29 cellular contexts compared by ENCODE assay signal in the genomic region with DNA sequence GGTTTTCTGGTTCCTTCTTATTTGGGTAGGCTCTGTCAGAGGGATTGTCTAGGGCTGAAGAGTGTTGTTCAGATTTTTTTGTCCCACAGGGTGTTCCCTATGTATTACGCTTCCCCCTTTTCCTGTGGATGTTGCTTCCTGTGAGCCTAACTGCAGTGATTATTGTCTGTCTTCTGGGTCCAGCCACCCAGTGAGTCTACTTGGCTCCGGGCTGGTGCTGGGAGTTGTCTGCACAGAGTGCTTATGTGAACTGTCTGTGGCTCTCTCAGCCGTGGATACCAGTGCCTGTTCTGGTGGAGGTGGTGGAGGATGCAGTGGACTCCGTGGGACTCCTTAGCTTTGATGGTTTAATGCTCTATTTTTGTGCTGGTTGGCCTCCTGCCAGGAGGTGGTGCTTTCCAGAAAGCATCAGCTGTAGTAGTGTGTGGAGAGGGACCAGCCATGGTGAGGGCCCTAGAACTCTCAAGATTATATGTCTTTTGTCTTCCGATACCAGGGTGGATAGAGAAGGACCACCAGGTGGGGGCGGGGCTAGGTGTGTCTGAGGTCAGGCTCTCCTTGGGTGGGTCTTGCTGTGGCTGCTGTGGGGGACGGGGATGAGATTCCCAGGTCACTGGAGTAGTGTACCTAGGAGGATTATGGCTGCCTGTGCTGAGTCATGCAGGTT. TPM values are rescaled to one million over a fixed set of nuclear protein-coding genes. Genes with fewer than 3 reads are reported as not detected.
DNase-seq lines count a peak whose midpoint lies in the region; ATAC-seq and TF ChIP-seq lines count a peak whose summit lies in the region.
"Had no signal": no experiment of that assay in that cellular context is flagged by ENCODE, and none has a peak within 500 bp of the region (broad histone marks: within the 10 kb centered on the region; RNA-seq: fewer than 3 reads in every experiment).

No MANE protein-coding gene starts in this region.

- no peak for TF ChIP-seq EP300 in SK-N-SH (IDR thresholded peaks at IDR 0.05; ENCODE audit: borderline replicate concordance in 1 of 2, low read depth in 1 of 2, low read length in 1 of 2)

- no peak overlapping the region for H3K4me3 ChIP-seq in CD4-positive, alpha-beta memory T cell (ENCODE audit: low read length in 2 of 2)
- H3K4me3 ChIP-seq in mucosa of descending colon (no peak overlapping the region), SK-N-SH (ENCODE audit: low read depth in 2 of 2, low read length in 1 of 2) (no peak overlapping the region), PC-3 (ENCODE audit: low read length) (no peak overlapping the region)
- H3K4me3 ChIP-seq: body of pancreas, esophagus squamous epithelium, gastrocnemius medialis, lung, SJSA1, skin epidermis, tibial artery had no signal

- no peaks in the 10 kb centered on the region for H3K27me3 ChIP-seq in CD4-positive, alpha-beta memory T cell (ENCODE audit: insufficient read depth, low read length)
- H3K27me3 ChIP-seq in SK-N-SH (ENCODE audit: insufficient read depth) (no peaks in the 10 kb centered on the region), PC-3 (ENCODE audit: low read length) (no peaks in the 10 kb centered on the region)
- H3K27me3 ChIP-seq: body of pancreas, esophagus squamous epithelium, gastrocnemius medialis, SJSA1, tibial artery had no signal

- H2AFZ ChIP-seq in SK-N-SH (ENCODE audit: low read depth) = no peak overlapping the region
- H2AFZ ChIP-seq in PC-3 (ENCODE audit: low read length) = no peak overlapping the region

- POLR2A ChIA-PET in CD4-positive, alpha-beta memory T cell (lab: Charles Lee; ENCODE audit: partially characterized antibody) = interaction anchor here (1.4 to 3.5 kb wide), 4 partner anchors 13 to 55 kb away, joined by 5 to 20 read pairs (median 18); a partner anchor contains a TSS
- POLR2A ChIA-PET in SK-N-SH (lab: Yijun Ruan, JAX) (no interaction called here), PC-3 (lab: Charles Lee; ENCODE audit: unreplicated experiment) (no interaction called here)

- H3K79me2 ChIP-seq in SK-N-SH (ENCODE audit: insufficient read depth) (peaks cover 3% of the 10 kb centered on the region; the same call in 1 of the 2 replicates), PC-3 (ENCODE audit: low read length) (0 out of 2 replicates have a peak, but pooled peaks cover 7% of the 10 kb centered on the region)

- H3K9ac ChIP-seq in SK-N-SH = no peak overlapping the region
- H3K9ac ChIP-seq in PC-3 (ENCODE audit: low read length) = no peak overlapping the region

- H3K9me2 ChIP-seq in SK-N-SH (no peaks in the 10 kb centered on the region), PC-3 (replicated peaks; ENCODE audit: low read length) (no peaks in the 10 kb centered on the region)

- H3K27me3 Mint-ChIP-seq in activated CD4-positive, alpha-beta T cell treated with anti-CD3 and anti-CD28 coated beads, Interleukin-2, amount 10 ng/mL, durations not matched to agents 24 days and 14 days = no peaks in the 10 kb centered on the region
- H3K27me3 Mint-ChIP-seq in CD4-positive, alpha-beta memory T cell = no peaks in the 10 kb centered on the region
- H3K27me3 Mint-ChIP-seq in activated T-helper 1 cell treated with anti-CD3 and anti-CD28 coated beads, Interleukin-12 subunit alpha, Interleukin-12 subunit beta, Interleukin-2, Interleukin-4 antibody, amounts not matched to agents 30 ng/mL and 10 ng/mL and 1 ng/mL, durations not matched to agents 14 hours and 24 hours and 36 hours (ENCODE audit: insufficient read depth) = no peaks in the 10 kb centered on the region

- intact Hi-C loops in activated CD4-positive, alpha-beta T cell treated with anti-CD3 and anti-CD28 coated beads, Interleukin-2, amount 10 ng/mL, durations not matched to agents 24 days and 14 days (cut with micrococcal nuclease) = no loop called here
- intact Hi-C loops in CD4-positive, alpha-beta memory T cell (cut with micrococcal nuclease) = no loop called here
- intact Hi-C loops in activated T-helper 1 cell treated with anti-CD3 and anti-CD28 coated beads, Interleukin-12 subunit alpha, Interleukin-12 subunit beta, Interleukin-2, Interleukin-4 antibody, amounts not matched to agents 30 ng/mL and 10 ng/mL and 1 ng/mL, durations not matched to agents 14 hours and 24 hours and 36 hours (cut with micrococcal nuclease) = no loop called here
- intact Hi-C loops in mucosa of descending colon (cut with DNase I, micrococcal nuclease) = no loop called here
- intact Hi-C loops in PC-3 (cut with micrococcal nuclease) = no loop called here

- peak overlapping the region; percentile 34 for H3K27ac Mint-ChIP-seq in activated CD4-positive, alpha-beta T cell treated with anti-CD3 and anti-CD28 coated beads, Interleukin-2, amount 10 ng/mL, durations not matched to agents 24 days and 14 days
- H3K27ac Mint-ChIP-seq in CD4-positive, alpha-beta memory T cell = peak overlapping the region; percentile 32 to 87 (median 82)
- H3K27ac Mint-ChIP-seq in activated T-helper 1 cell treated with anti-CD3 and anti-CD28 coated beads, Interleukin-12 subunit alpha, Interleukin-12 subunit beta, Interleukin-2, Interleukin-4 antibody, amounts not matched to agents 30 ng/mL and 10 ng/mL and 1 ng/mL, durations not matched to agents 14 hours and 24 hours and 36 hours = peak overlapping the region; percentile 14
- H3K27ac Mint-ChIP-seq: HFFc6; T-helper 1 cell treated with Interleukin-12 subunit alpha and Interleukin-12 subunit beta and Interleukin-4 antibody, amounts not matched to agents 30 μg/mL and 1 μg/mL, for 36 hours had no signal

- H3K4me3 Mint-ChIP-seq in activated CD4-positive, alpha-beta T cell treated with anti-CD3 and anti-CD28 coated beads, Interleukin-2, amount 10 ng/mL, durations not matched to agents 24 days and 14 days = no peak overlapping the region
- H3K4me3 Mint-ChIP-seq in CD4-positive, alpha-beta memory T cell = peak overlapping the region in 7 of 8 donors; percentile 13 to 69 (median 42)
- no peak overlapping the region for H3K4me3 Mint-ChIP-seq in activated T-helper 1 cell treated with anti-CD3 and anti-CD28 coated beads, Interleukin-12 subunit alpha, Interleukin-12 subunit beta, Interleukin-2, Interleukin-4 antibody, amounts not matched to agents 30 ng/mL and 10 ng/mL and 1 ng/mL, durations not matched to agents 14 hours and 24 hours and 36 hours
- H3K4me3 Mint-ChIP-seq: HFFc6; T-helper 1 cell treated with Interleukin-12 subunit alpha and Interleukin-12 subunit beta and Interleukin-4 antibody, amounts not matched to agents 30 μg/mL and 1 μg/mL, for 36 hours had no signal

- H3K4me1 Mint-ChIP-seq in activated CD4-positive, alpha-beta T cell treated with anti-CD3 and anti-CD28 coated beads, Interleukin-2, amount 10 ng/mL, durations not matched to agents 24 days and 14 days = peaks cover 57% of the 10 kb centered on the region
- peaks cover 60 to 74% (median 66%) of the 10 kb centered on the region in 4 donors for H3K4me1 Mint-ChIP-seq in CD4-positive, alpha-beta memory T cell
- peaks cover 62% of the 10 kb centered on the region for H3K4me1 Mint-ChIP-seq in activated T-helper 1 cell treated with anti-CD3 and anti-CD28 coated beads, Interleukin-12 subunit alpha, Interleukin-12 subunit beta, Interleukin-2, Interleukin-4 antibody, amounts not matched to agents 30 ng/mL and 10 ng/mL and 1 ng/mL, durations not matched to agents 14 hours and 24 hours and 36 hours (ENCODE audit: low read depth)

- 96% methylated on average over 4 of the region's 7 CpGs for WGBS in SK-N-SH (ENCODE audit: low lambda C conversion rate)

- H3K4me1 ChIP-seq in CD4-positive, alpha-beta memory T cell (ENCODE audit: insufficient read depth, low read length) = peaks cover 60% of the 10 kb centered on the region
- H3K4me1 ChIP-seq in mucosa of descending colon (ENCODE audit: low read depth) (peaks cover 5% of the 10 kb centered on the region), SK-N-SH (ENCODE audit: control insufficient read depth in 1 of 2, insufficient read depth in 2 of 2, low read depth in 1 of 2, low read length in 1 of 2) (no peaks in the 10 kb centered on the region), PC-3 (ENCODE audit: insufficient read depth, low read length) (no peaks in the 10 kb centered on the region)
- H3K4me1 ChIP-seq: body of pancreas, gastrocnemius medialis, SJSA1, tibial artery had no signal

- no peak for TF ChIP-seq RAD21 in SK-N-SH (IDR thresholded peaks at IDR 0.05; ENCODE audit: low read length)

- no peak for DNase-seq in activated CD4-positive, alpha-beta T cell treated with anti-CD3 and anti-CD28 coated beads, Interleukin-2, amount 10 ng/mL, durations not matched to agents 24 days and 14 days
- no peak for DNase-seq in activated CD4-positive, alpha-beta T cell treated with anti-CD3 and anti-CD28 coated beads, Interleukin-2, amount 50 U/mL, for 48 hours
- DNase-seq in CD4-positive, alpha-beta memory T cell = peak in 1 of 5 donors; percentile 27
- no peak for DNase-seq in activated T-helper 1 cell treated with anti-CD3 and anti-CD28 coated beads, Interleukin-12 subunit alpha, Interleukin-12 subunit beta, Interleukin-2, Interleukin-4 antibody, amounts not matched to agents 30 ng/mL and 10 ng/mL and 1 ng/mL, durations not matched to agents 14 hours and 24 hours and 36 hours (ENCODE audit: low spot score)
- DNase-seq in mucosa of descending colon (peak in 2 of 3 donors; percentile 21 to 35), SK-N-SH (no peak), PC-3 (no peak)
- no peak for DNase-seq in stimulated activated CD4-positive, alpha-beta T cell treated with anti-CD3 and anti-CD28 coated beads, Interleukin-4, amount 100 ng/mL, for 4 hours
- DNase-seq: activated CD4-positive, alpha-beta T cell treated with anti-CD3 and anti-CD28 coated beads, Interleukin-2, amount 50 U/mL, for 1 hour; activated naive CD4-positive, alpha-beta T cell treated with anti-CD3 and anti-CD28 coated beads, Interleukin-2, amount 50 U/mL, for 16 hours; AML-193; body of pancreas; effector memory CD4-positive, alpha-beta T cell; esophagus squamous epithelium; gastrocnemius medialis; HFFc6; islet precursor cell; Karpas-422; NCI-H187; NCI-H345; NK-92 treated with Interleukin-12 subunit alpha and Interleukin-12 subunit beta, amount 100 ng/mL, for 24 hours; stimulated activated CD4-positive, alpha-beta T cell treated with anti-CD3 and anti-CD28 coated beads, Interleukin-2, amount 100 ng/mL, for 24 hours; stimulated activated naive CD4-positive, alpha-beta T cell; tibial artery had no signal

- H3K4me2 ChIP-seq in SK-N-SH (no peak overlapping the region), PC-3 (ENCODE audit: low read length) (no peak overlapping the region)

- H4K20me1 ChIP-seq in SK-N-SH (ENCODE audit: insufficient read depth) = no peaks in the 10 kb centered on the region
- no peaks in the 10 kb centered on the region for H4K20me1 ChIP-seq in PC-3 (ENCODE audit: low read length)

- H3F3A ChIP-seq in SK-N-SH (replicated peaks; ENCODE audit: insufficient read depth) (peaks cover 9% of the 10 kb centered on the region), PC-3 (ENCODE audit: low read length, unreplicated experiment) (no peaks in the 10 kb centered on the region)

- H3K9me3 ChIP-seq in CD4-positive, alpha-beta memory T cell (ENCODE audit: control insufficient read depth in 1 of 2, low read length in 2 of 2) = no peaks in the 10 kb centered on the region
- H3K9me3 ChIP-seq in mucosa of descending colon (no peaks in the 10 kb centered on the region), SK-N-SH (no peaks in the 10 kb centered on the region), PC-3 (ENCODE audit: low read length) (no peaks in the 10 kb centered on the region)
- H3K9me3 ChIP-seq: body of pancreas, gastrocnemius medialis, SJSA1 had no signal

- no peak overlapping the region for H3K27ac ChIP-seq in CD4-positive, alpha-beta memory T cell (ENCODE audit: low read depth, low read length)
- H3K27ac ChIP-seq in SK-N-SH (ENCODE audit: low read depth in 2 of 2, low read length in 1 of 2) (no peak overlapping the region), PC-3 (ENCODE audit: low read length) (no peak overlapping the region)
- H3K27ac ChIP-seq: body of pancreas, esophagus squamous epithelium, gastrocnemius medialis, SJSA1, skin epidermis, tibial artery had no signal

- peaks cover 76% of the 10 kb centered on the region for H3K36me3 Mint-ChIP-seq in activated CD4-positive, alpha-beta T cell treated with anti-CD3 and anti-CD28 coated beads, Interleukin-2, amount 10 ng/mL, durations not matched to agents 24 days and 14 days (ENCODE audit: low read depth)
- H3K36me3 Mint-ChIP-seq in CD4-positive, alpha-beta memory T cell = peaks cover 68 to 75% of the 10 kb centered on the region in 2 donors
- H3K36me3 Mint-ChIP-seq in activated T-helper 1 cell treated with anti-CD3 and anti-CD28 coated beads, Interleukin-12 subunit alpha, Interleukin-12 subunit beta, Interleukin-2, Interleukin-4 antibody, amounts not matched to agents 30 ng/mL and 10 ng/mL and 1 ng/mL, durations not matched to agents 14 hours and 24 hours and 36 hours (ENCODE audit: low read depth) = peaks cover 67% of the 10 kb centered on the region

- ATAC-seq in mucosa of descending colon = peak; percentile 34
- ATAC-seq in PC-3 = no peak
- ATAC-seq: body of pancreas, gastrocnemius medialis, Panc1 had no signal

- H3K36me3 ChIP-seq in CD4-positive, alpha-beta memory T cell (ENCODE audit: insufficient read depth, low read length) = peaks cover 34% of the 10 kb centered on the region
- H3K36me3 ChIP-seq in mucosa of descending colon (ENCODE audit: low read depth) (no peaks in the 10 kb centered on the region), SK-N-SH (replicated peaks in 1 of 2; ENCODE audit: control insufficient read depth in 1 of 2, insufficient read depth in 2 of 2, low read length in 1 of 2) (peaks cover 27 to 44% of the 10 kb centered on the region in 2 experiments), PC-3 (ENCODE audit: low read depth, low read length) (peaks cover 33% of the 10 kb centered on the region)

- H3K9me3 Mint-ChIP-seq in activated CD4-positive, alpha-beta T cell treated with anti-CD3 and anti-CD28 coated beads, Interleukin-2, amount 10 ng/mL, durations not matched to agents 24 days and 14 days = peaks cover 31% of the 10 kb centered on the region
- H3K9me3 Mint-ChIP-seq in CD4-positive, alpha-beta memory T cell = peaks cover 0 to 6% (median 0%) of the 10 kb centered on the region in 8 donors
- H3K9me3 Mint-ChIP-seq in activated T-helper 1 cell treated with anti-CD3 and anti-CD28 coated beads, Interleukin-12 subunit alpha, Interleukin-12 subunit beta, Interleukin-2, Interleukin-4 antibody, amounts not matched to agents 30 ng/mL and 10 ng/mL and 1 ng/mL, durations not matched to agents 14 hours and 24 hours and 36 hours = peaks cover 27% of the 10 kb centered on the region
- H3K9me3 Mint-ChIP-seq: HFFc6 had no signal

- CTCF ChIA-PET in CD4-positive, alpha-beta memory T cell (lab: Charles Lee; ENCODE audit: partially characterized antibody) = interaction anchor here (1.0 to 1.2 kb wide), 3 partner anchors 15 to 54 kb away, joined by 3 to 4 read pairs (median 3); a partner anchor contains a TSS
- CTCF ChIA-PET in SK-N-SH (lab: Yijun Ruan, JAX) (interaction anchor here (1.0 kb wide), 1 partner anchor 14 kb away, joined by 3 read pairs; no protein-coding TSS in a partner anchor), PC-3 (lab: Charles Lee) (no interaction called here)

- TF ChIP-seq CTCF in mucosa of descending colon (IDR thresholded peaks at IDR 0.05) (no peak), SK-N-SH (IDR thresholded peaks at IDR 0.05) (no peak), PC-3 (conservative IDR thresholded peaks at IDR 0.05; ENCODE audit: low read depth, low read length) (no peak)

- BruUV-seq in PC-3 (replicated peaks; lab: Mats Ljungman, UMichigan) = no TSS peak

RNA-seq across cellular contexts. Expression of a gene that starts 53.8 kb away (rescaled TPM):
- total RNA-seq in activated CD4-positive, alpha-beta T cell treated with anti-CD3 and anti-CD28 coated beads, Interleukin-2, amount 10 ng/mL, durations not matched to agents 24 days and 14 days = 36.8 and 37.8 TPM in 2 replicates
- total RNA-seq in CD4-positive, alpha-beta memory T cell = 100 to 1,000 TPM in 1 of 2 experiments, 10 to 100 TPM in 1; 93.4 to 104 TPM
- polyA plus RNA-seq in CD4-positive, alpha-beta memory T cell = 10 to 100 TPM; 11.8 to 22.5 TPM
- 37.7 and 40.4 TPM in 2 replicates for total RNA-seq in activated T-helper 1 cell treated with anti-CD3 and anti-CD28 coated beads, Interleukin-12 subunit alpha, Interleukin-12 subunit beta, Interleukin-2, Interleukin-4 antibody, amounts not matched to agents 30 ng/mL and 10 ng/mL and 1 ng/mL, durations not matched to agents 14 hours and 24 hours and 36 hours
- total RNA-seq in mucosa of descending colon (10 to 100 TPM; 17.5 to 35.2 (median 25.5) TPM), PC-3 (2014; rRNA removed) (17.3 and 22.0 TPM in 2 replicates)
- 4.6 and 6.9 TPM in 2 replicates for polyA plus RNA-seq in SK-N-SH (2012; rRNA removed)
- 3.0 and 3.8 TPM in 2 replicates for polyA plus RNA-seq in SK-N-SH (2012; cell fraction: cytosol; rRNA removed)
- polyA plus RNA-seq in SK-N-SH (2012; cell fraction: nucleus; rRNA removed) = 13.5 and 24.7 TPM in 2 replicates

Comparison
In these comparisons a context has a peak if more than half of its experiments do, and no peak if none do; other contexts are left out.
1. DNase-seq: peak in mucosa of descending colon (2 of 3); none in activated CD4-positive, alpha-beta T cell treated with anti-CD3 and anti-CD28 coated beads, Interleukin-2, amount 10 ng/mL, durations not matched to agents 24 days and 14 days (single experiment), activated CD4-positive, alpha-beta T cell treated with anti-CD3 and anti-CD28 coated beads, Interleukin-2, amount 50 U/mL, for 48 hours (0 of 2), activated T-helper 1 cell treated with anti-CD3 and anti-CD28 coated beads, Interleukin-12 subunit alpha, Interleukin-12 subunit beta, Interleukin-2, Interleukin-4 antibody, amounts not matched to agents 30 ng/mL and 10 ng/mL and 1 ng/mL, durations not matched to agents 14 hours and 24 hours and 36 hours (single experiment), stimulated activated CD4-positive, alpha-beta T cell treated with anti-CD3 and anti-CD28 coated beads, Interleukin-4, amount 100 ng/mL, for 4 hours (0 of 2), SK-N-SH (single experiment) and PC-3 (single experiment).
2. H3K27ac Mint-ChIP-seq: peak in every context shown above with its lines; median percentile 82 in CD4-positive, alpha-beta memory T cell; 34 in activated CD4-positive, alpha-beta T cell treated with anti-CD3 and anti-CD28 coated beads, Interleukin-2, amount 10 ng/mL, durations not matched to agents 24 days and 14 days; 14 in activated T-helper 1 cell treated with anti-CD3 and anti-CD28 coated beads, Interleukin-12 subunit alpha, Interleukin-12 subunit beta, Interleukin-2, Interleukin-4 antibody, amounts not matched to agents 30 ng/mL and 10 ng/mL and 1 ng/mL, durations not matched to agents 14 hours and 24 hours and 36 hours.
3. H3K4me3 Mint-ChIP-seq: peak in CD4-positive, alpha-beta memory T cell (7 of 8); none in activated CD4-positive, alpha-beta T cell treated with anti-CD3 and anti-CD28 coated beads, Interleukin-2, amount 10 ng/mL, durations not matched to agents 24 days and 14 days (single experiment) and activated T-helper 1 cell treated with anti-CD3 and anti-CD28 coated beads, Interleukin-12 subunit alpha, Interleukin-12 subunit beta, Interleukin-2, Interleukin-4 antibody, amounts not matched to agents 30 ng/mL and 10 ng/mL and 1 ng/mL, durations not matched to agents 14 hours and 24 hours and 36 hours (single experiment).